18 cellular contexts compared by ENCODE assay signal in genomic region chr13:41788552-41788951, GRCh38.
DNase-seq lines count a peak whose midpoint lies in the region; ATAC-seq and TF ChIP-seq lines count a peak whose summit lies in the region.
"Had no signal": no experiment of that assay in that cellular context is flagged by ENCODE, and none has a peak within 500 bp of the region (broad histone marks: within the 10 kb centered on the region; RNA-seq: fewer than 3 reads in every experiment).

No MANE protein-coding gene starts in this region.

- intact Hi-C loops in psoas muscle (cut with DNase I), result no loop called here

- H3K36me3 ChIP-seq in RWPE2 (ENCODE audit: low read depth) (no peaks in the 10 kb centered on the region; the same call in none of the 2 replicates), psoas muscle (ENCODE audit: insufficient read depth in 1 of 2, low read depth in 1 of 2) (no peaks in the 10 kb centered on the region)
- H3K36me3 ChIP-seq: neutrophil, WERI-Rb-1 had no signal

- H3K27me3 ChIP-seq in RWPE2 (ENCODE audit: insufficient read depth, poor library complexity, severe bottlenecking), result no peaks in the 10 kb centered on the region
- no peaks in the 10 kb centered on the region for H3K27me3 ChIP-seq in psoas muscle (ENCODE audit: insufficient read depth in 3 of 3, low read length in 2 of 3)
- H3K27me3 ChIP-seq: neutrophil, spleen, stomach had no signal

- WGBS in psoas muscle, 3 donors, result 50 to 57% (median 56%) methylated on average over 4 of the region's 4 CpGs

- H3K27ac ChIP-seq in RWPE2 (ENCODE audit: poor library complexity, severe bottlenecking) (no peak overlapping the region), psoas muscle (no peak overlapping the region)
- H3K27ac ChIP-seq: KMS-11, neutrophil, stomach, WERI-Rb-1 had no signal

- H3K4me3 ChIP-seq in RWPE2 (ENCODE audit: severe bottlenecking) (no peak overlapping the region), psoas muscle (no peak overlapping the region)
- H3K4me3 ChIP-seq: spleen, stomach had no signal

- H3K4me1 ChIP-seq in RWPE2 (ENCODE audit: insufficient read depth, poor library complexity, severe bottlenecking), result peaks cover 9% of the 10 kb centered on the region
- no peaks in the 10 kb centered on the region for H3K4me1 ChIP-seq in psoas muscle
- H3K4me1 ChIP-seq: spleen had no signal

- 0 out of 3 replicates have a peak, but pooled peaks have one; percentile 51 for ATAC-seq in RWPE2 (ENCODE audit: low read depth)
- peak; percentile 40 to 80 (median 66) for ATAC-seq in psoas muscle
- no peak for ATAC-seq in HG03460 (IDR thresholded peaks at IDR 0.05; ENCODE audit: unreplicated experiment)

- TF ChIP-seq CTCF in RWPE2 (IDR thresholded peaks at IDR 0.05; ENCODE audit: poor library complexity, severe bottlenecking) (no peak), psoas muscle (IDR thresholded peaks at IDR 0.05) (no peak)

- no peaks in the 10 kb centered on the region for H3K9me3 ChIP-seq in RWPE2 (ENCODE audit: severe bottlenecking)
- no peaks in the 10 kb centered on the region for H3K9me3 ChIP-seq in psoas muscle
- H3K9me3 ChIP-seq: neutrophil, spleen, stomach had no signal

- DNase-seq in SKM-1 treated with dmso at 0.1 percent for 144 hours (lab: John Stamatoyannopoulos, UW; ENCODE audit: unreplicated experiment) (peak; percentile 14), SKM-1 (lab: John Stamatoyannopoulos, UW; ENCODE audit: unreplicated experiment) (no peak), RWPE2 (ENCODE audit: low spot score) (no peak), glomerular endothelial cell (ENCODE audit: extremely low read depth, low read depth, low spot score) (peak; percentile 93), psoas muscle (no peak), NCI-H524 treated with DMSO at 0.1 percent for 48 hours (lab: John Stamatoyannopoulos, UW) (no peak), NCI-H446 treated with DMSO at 0.1 percent for 48 hours (lab: John Stamatoyannopoulos, UW) (no peak)
- DNase-seq: activated effector memory CD4-positive, alpha-beta T cell treated with Interleukin-2 at 50 U/mL for 16 hours; amniotic stem cell; NCI-H524; spleen; stimulated activated CD4-positive, alpha-beta T cell treated with anti-CD3 and anti-CD28 coated beads, Interleukin-4, amount 100 ng/mL, for 4 hours; stomach; T-helper 1 cell; WERI-Rb-1 had no signal

Comparison
In these comparisons a context has a peak if more than half of its experiments do, and no peak if none do; other contexts are left out.
1. DNase-seq: peak in SKM-1 treated with dmso at 0.1 percent for 144 hours (single experiment) and glomerular endothelial cell (single experiment); none in SKM-1 (single experiment), RWPE2 (single experiment), psoas muscle (0 of 2), NCI-H524 treated with DMSO at 0.1 percent for 48 hours (single experiment) and NCI-H446 treated with DMSO at 0.1 percent for 48 hours (single experiment).